Comparison of ENCODE assay signal across 8 cellular contexts in genomic region chr4:25160714-25161598, GRCh38. TPM values are rescaled to one million over a fixed set of nuclear protein-coding genes. Genes with fewer than 3 reads are reported as not detected.
DNase-seq lines count a peak whose midpoint lies in the region; ATAC-seq and TF ChIP-seq lines count a peak whose summit lies in the region.

No MANE protein-coding gene starts in this region.

- H3K27ac ChIP-seq in mammary epithelial cell (ENCODE audit: insufficient read depth, low read depth, low read length) (peak overlapping the region; percentile 83), thyroid gland (peak overlapping the region; percentile 2 to 93 (median 90))

- peak overlapping the region; percentile 89 for H3K4me3 Mint-ChIP-seq in activated T-cell treated with anti-CD3 and anti-CD28 coated beads, Interleukin-2, amount 50 U/mL, for 4 hours

- peaks cover 13% of the 10 kb centered on the region for H3K36me3 Mint-ChIP-seq in activated T-cell treated with anti-CD3 and anti-CD28 coated beads, Interleukin-2, amount 50 U/mL, for 4 hours (ENCODE audit: insufficient read depth)

- peak overlapping the region; percentile 62 for H3K9ac ChIP-seq in mammary epithelial cell (ENCODE audit: insufficient read depth, low read length)

- peak; percentile 22 to 23 for ATAC-seq in activated T-cell treated with anti-CD3 and anti-CD28 coated beads, Interleukin-2, amount 50 U/mL, for 4 hours
- ATAC-seq in HG02763 (IDR thresholded peaks at IDR 0.05; ENCODE audit: unreplicated experiment) (peak; percentile 27), left lobe of liver (peak; percentile 37)

- H3K79me2 ChIP-seq in mammary epithelial cell (ENCODE audit: insufficient read depth, low read length), result peaks cover 4% of the 10 kb centered on the region

- H3K4me3 ChIP-seq in mammary epithelial cell (replicated peaks in 1 of 3; ENCODE audit: insufficient read depth in 1 of 3, low read depth in 2 of 3, low read length in 3 of 3) (peak overlapping the region; percentile 71 to 96 (median 91)), thyroid gland (replicated peaks in 1 of 3) (peak overlapping the region; percentile 10 to 79 (median 39))

- H3K4me1 ChIP-seq in mammary epithelial cell (ENCODE audit: insufficient read depth, low read length) (peaks cover 24% of the 10 kb centered on the region), thyroid gland (peaks cover 13 to 22% of the 10 kb centered on the region in 2 donors)

- in situ Hi-C loops in mammary epithelial cell (cut with MboI; ENCODE audit: low sequenced_read_pairs in 2 of 2), result no loop called here

- CTCF ChIA-PET in mammary epithelial cell (lab: Charles Lee; ENCODE audit: low non-redundant PET), result interaction anchor here (0.6 to 1.0 kb wide), 3 partner anchors 16 to 206 kb away, joined by 3 to 6 read pairs (median 5); no protein-coding TSS in a partner anchor

- H3K27me3 ChIP-seq in mammary epithelial cell (ENCODE audit: insufficient read depth, low read length) (no peaks in the 10 kb centered on the region), thyroid gland (no peaks in the 10 kb centered on the region)

- BruUV-seq in mammary epithelial cell (replicated peaks; lab: Mats Ljungman, UMichigan), result TSS peak; percentile 79

- H3K27me3 Mint-ChIP-seq in activated T-cell treated with anti-CD3 and anti-CD28 coated beads, Interleukin-2, amount 50 U/mL, for 4 hours (ENCODE audit: low read depth), result no peaks in the 10 kb centered on the region

- H2AFZ ChIP-seq in mammary epithelial cell (ENCODE audit: low read depth, low read length), result peak overlapping the region; percentile 100

- dilution Hi-C loops in mammary epithelial cell (cut with HindIII; ENCODE audit: low sequenced_read_pairs), result no loop called here

- H3K9me3 Mint-ChIP-seq in activated T-cell treated with anti-CD3 and anti-CD28 coated beads, Interleukin-2, amount 50 U/mL, for 4 hours, result no peaks in the 10 kb centered on the region

- H3K36me3 ChIP-seq in mammary epithelial cell (ENCODE audit: insufficient read depth, low read length) (peaks cover under 1% of the 10 kb centered on the region), thyroid gland (no peaks in the 10 kb centered on the region)

- 28% methylated on average over 13 of the region's 16 CpGs for WGBS in mammary epithelial cell (ENCODE audit: low coverage, missing lambda C conversion rate)
- WGBS in thyroid gland, 2 donors, result 5% methylated on average over 16 of the region's 16 CpGs

- H3K4me1 Mint-ChIP-seq in activated T-cell treated with anti-CD3 and anti-CD28 coated beads, Interleukin-2, amount 50 U/mL, for 4 hours (ENCODE audit: low read depth), result peaks cover 52% of the 10 kb centered on the region

- DNase-seq in activated T-cell treated with anti-CD3 and anti-CD28 coated beads, Interleukin-2, amount 50 U/mL, for 4 hours, result no peak
- DNase-seq in activated T-cell treated with anti-CD3 and anti-CD28 coated beads for 4 hours (no peak), NCI-H748 treated with DMSO at 0.1 percent for 48 hours (lab: John Stamatoyannopoulos, UW) (peak; percentile 66), mammary epithelial cell (peak; percentile 1), left lobe of liver (ENCODE audit: low spot score) (no peak), thyroid gland (no peak), iPS-NIHi7 (ENCODE audit: extremely low spot score) (no peak)

- no peaks in the 10 kb centered on the region for H3K9me3 ChIP-seq in mammary epithelial cell (replicated peaks; ENCODE audit: insufficient read depth, low read length)
- H3K9me3 ChIP-seq in thyroid gland, result no peaks in the 10 kb centered on the region

- TF ChIP-seq POLR2A in thyroid gland (IDR thresholded peaks at IDR 0.05), result no peak

- peak overlapping the region; percentile 85 for H3K4me2 ChIP-seq in mammary epithelial cell (ENCODE audit: insufficient read depth, low read depth, low read length)

- no peak for TF ChIP-seq CTCF in mammary epithelial cell (conservative IDR thresholded peaks at IDR 0.05 in 1 of 2, IDR thresholded peaks at IDR 0.05 in 1 of 2; ENCODE audit: extremely low read depth in 1 of 2, insufficient read depth in 1 of 2, low read depth in 1 of 2, low read length in 2 of 2)
- TF ChIP-seq CTCF in thyroid gland (IDR thresholded peaks at IDR 0.05), result peak in 1 of 6 experiments; percentile 11

- no peaks in the 10 kb centered on the region for H4K20me1 ChIP-seq in mammary epithelial cell (ENCODE audit: insufficient read depth, low read length)

- intact Hi-C loops in mammary epithelial cell (cut with micrococcal nuclease), result loop anchor here (1.0 to 2.0 kb wide), 3 partner anchors 12 to 152 kb away; partner anchors contain the start of genes PI4K2B and ZCCHC4
- intact Hi-C loops in thyroid gland (cut with DNase I), result loop anchor here (10.0 kb wide), 1 partner anchor 144 kb away; no protein-coding TSS in a partner anchor

RNA-seq across cellular contexts. Expression of gene SEPSECS, which starts 0.7 kb away (rescaled TPM):
- total RNA-seq in activated T-cell treated with anti-CD3 and anti-CD28 coated beads, Interleukin-2, amount 50 U/mL, for 4 hours, result 1 to 10 TPM; 5.3 to 7.0 (median 6.0) TPM
- total RNA-seq in mammary epithelial cell (1 to 10 TPM; 7.8 to 8.8 TPM), left lobe of liver (24.9 TPM), thyroid gland (10 to 100 TPM in 3 of 4 donors, 1 to 10 TPM in 1; 9.2 to 22.3 (median 13.5) TPM)
- polyA plus RNA-seq in mammary epithelial cell, result 2.7 TPM
- polyA minus RNA-seq in mammary epithelial cell, result 8.1 TPM

Comparison
In these comparisons a context has a peak if more than half of its experiments do, and no peak if none do; other contexts are left out.
1. DNase-seq: peak in NCI-H748 treated with DMSO at 0.1 percent for 48 hours (single experiment) and mammary epithelial cell (single experiment); none in activated T-cell treated with anti-CD3 and anti-CD28 coated beads, Interleukin-2, amount 50 U/mL, for 4 hours (single experiment), activated T-cell treated with anti-CD3 and anti-CD28 coated beads for 4 hours (single experiment), left lobe of liver (single experiment), thyroid gland (0 of 2) and iPS-NIHi7 (single experiment).
2. Peak in every context shown above with its lines, with median percentiles within 50 percentile points of each other: ATAC-seq.